ENCODE assay signal across 8 cellular contexts in the genomic region with DNA sequence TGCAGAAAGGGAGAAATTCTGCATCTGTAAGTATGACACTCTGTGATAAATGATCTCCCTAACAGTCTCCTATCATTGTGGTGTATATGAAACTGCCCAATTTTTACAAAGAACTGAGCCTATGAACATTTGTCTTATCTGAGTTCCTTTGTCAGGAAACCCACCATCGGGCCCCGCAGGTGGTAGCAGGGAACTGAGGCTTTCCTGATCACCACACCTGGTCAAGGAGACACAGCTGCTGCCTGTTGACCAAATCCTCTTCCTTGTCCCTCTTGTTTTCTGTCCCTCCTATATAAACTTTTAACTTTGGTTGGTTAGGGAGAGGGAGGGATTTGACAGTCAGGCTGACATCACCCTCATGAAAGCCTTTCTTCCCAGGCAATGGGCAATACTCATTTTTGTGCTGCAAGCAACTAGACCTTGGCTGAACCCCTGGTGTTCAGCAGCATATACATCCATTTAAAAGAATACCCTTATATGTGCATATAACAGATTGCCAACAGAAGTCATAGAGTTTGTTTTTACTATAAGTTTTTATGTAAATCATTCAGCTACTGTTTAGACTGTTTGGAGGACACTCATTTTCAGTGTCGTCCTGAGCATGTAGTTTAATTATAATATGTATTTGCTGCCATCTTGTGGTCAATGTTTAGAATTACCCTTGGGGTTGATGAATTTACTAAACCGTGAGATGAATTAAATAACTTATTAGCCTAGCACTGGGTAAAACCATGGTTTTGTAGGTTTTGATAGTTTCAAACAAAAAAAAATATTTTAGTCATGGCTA. TPM values are rescaled to one million over a fixed set of nuclear protein-coding genes. Genes with fewer than 3 reads are reported as not detected.
DNase-seq lines count a peak whose midpoint lies in the region; ATAC-seq, FAIRE-seq and TF ChIP-seq lines count a peak whose summit lies in the region.

No MANE protein-coding gene starts in this region.

- DNase-seq in ELF-1 (ENCODE audit: low read depth, low spot score) = peak; percentile 5
- peak; percentile 76 for DNase-seq in NCI-H748 treated with DMSO at 0.1 percent for 48 hours (lab: John Stamatoyannopoulos, UW)
- DNase-seq in bronchial epithelial cell (ENCODE audit: low read depth) = peak; percentile 66
- no peak for DNase-seq in left lung
- DNase-seq in activated CD4-positive, alpha-beta T cell treated with anti-CD3 and anti-CD28 coated beads, Interleukin-2, amount 50 U/mL, for 4 hours = no peak

- H3K4me3 Mint-ChIP-seq in stimulated activated memory B cell treated with anti-CD40 and anti-IgM and Interleukin-4, amounts not matched to agents 10 μg/mL and 1 μg/mL and 100 μg/mL, for 72 hours = no peak overlapping the region

- H3K4me1 Mint-ChIP-seq in stimulated activated memory B cell treated with anti-CD40 and anti-IgM and Interleukin-4, amounts not matched to agents 10 μg/mL and 1 μg/mL and 100 μg/mL, for 72 hours = no peaks in the 10 kb centered on the region

- H3K36me3 Mint-ChIP-seq in stimulated activated memory B cell treated with anti-CD40 and anti-IgM and Interleukin-4, amounts not matched to agents 10 μg/mL and 1 μg/mL and 100 μg/mL, for 72 hours = no peaks in the 10 kb centered on the region

- H3K36me3 ChIP-seq in bronchial epithelial cell (ENCODE audit: control insufficient read depth, insufficient read depth, low read length) = no peaks in the 10 kb centered on the region
- H3K36me3 ChIP-seq in left lung = no peaks in the 10 kb centered on the region

- no peaks in the 10 kb centered on the region for H3K9me3 Mint-ChIP-seq in stimulated activated memory B cell treated with anti-CD40 and anti-IgM and Interleukin-4, amounts not matched to agents 10 μg/mL and 1 μg/mL and 100 μg/mL, for 72 hours

- no peaks in the 10 kb centered on the region for H3K4me1 ChIP-seq in left lung

- H3K4me3 ChIP-seq in bronchial epithelial cell (ENCODE audit: low read depth, low read length) = no peak overlapping the region
- no peak overlapping the region for H3K4me3 ChIP-seq in left lung

- ATAC-seq in GM21423 (IDR thresholded peaks at IDR 0.05; ENCODE audit: unreplicated experiment) (peak; percentile 89), HG03565 (IDR thresholded peaks at IDR 0.05; ENCODE audit: unreplicated experiment) (peak; percentile 91), left lung (peak; percentile 82)
- no peak for ATAC-seq in stimulated activated memory B cell treated with anti-CD40 and anti-IgM and Interleukin-4, amounts not matched to agents 10 μg/mL and 1 μg/mL and 100 μg/mL, for 72 hours

- no peak for FAIRE-seq in bronchial epithelial cell (lab: Jason Lieb, UNC)

- H3K27ac Mint-ChIP-seq in stimulated activated memory B cell treated with anti-CD40 and anti-IgM and Interleukin-4, amounts not matched to agents 10 μg/mL and 1 μg/mL and 100 μg/mL, for 72 hours = no peak overlapping the region

- H3K27me3 ChIP-seq in bronchial epithelial cell (ENCODE audit: control insufficient read depth, insufficient read depth, low read length) (no peaks in the 10 kb centered on the region), left lung (no peaks in the 10 kb centered on the region)

- intact Hi-C loops in left lung (cut with DNase I) = loop anchor here in 1 of 2 donors (10.0 kb wide), 2 partner anchors 225 to 315 kb away; no protein-coding TSS in a partner anchor

- TF ChIP-seq CTCF in bronchial epithelial cell (IDR thresholded peaks at IDR 0.05; ENCODE audit: insufficient read depth, low read length, severe bottlenecking) (peak; percentile 24), left lung (IDR thresholded peaks at IDR 0.05) (peak; percentile 56 to 69)

- no peaks in the 10 kb centered on the region for H3K9me3 ChIP-seq in left lung

- H3K27me3 Mint-ChIP-seq in stimulated activated memory B cell treated with anti-CD40 and anti-IgM and Interleukin-4, amounts not matched to agents 10 μg/mL and 1 μg/mL and 100 μg/mL, for 72 hours = no peaks in the 10 kb centered on the region

- no peak overlapping the region for H3K27ac ChIP-seq in left lung

RNA-seq across cellular contexts. Expression of gene CRISP1, which starts 17.0 kb away (rescaled TPM):
- total RNA-seq in bronchial epithelial cell (not detected in 2 replicates), left lung (not detected)

Comparison
In these comparisons a context has a peak if more than half of its experiments do, and no peak if none do; other contexts are left out.
1. DNase-seq: peak in ELF-1 (single experiment), NCI-H748 treated with DMSO at 0.1 percent for 48 hours (single experiment) and bronchial epithelial cell (single experiment); none in left lung (0 of 2) and activated CD4-positive, alpha-beta T cell treated with anti-CD3 and anti-CD28 coated beads, Interleukin-2, amount 50 U/mL, for 4 hours (0 of 2).